In genomic region chr10:110324805-110325280, GRCh38 we compare ENCODE assay signal across 12 cellular contexts. TPM values are rescaled to one million over a fixed set of nuclear protein-coding genes. Genes with fewer than 3 reads are reported as not detected.
DNase-seq lines count a peak whose midpoint lies in the region; ATAC-seq lines count a peak whose summit lies in the region.
"Had no signal": no experiment of that assay in that cellular context is flagged by ENCODE, and none has a peak within 500 bp of the region (broad histone marks: within the 10 kb centered on the region; RNA-seq: fewer than 3 reads in every experiment).

No MANE protein-coding gene starts in this region.

- ATAC-seq in GM21737 (IDR thresholded peaks at IDR 0.05; ENCODE audit: unreplicated experiment): peak; percentile 54
- peak; percentile 51 for ATAC-seq in HG03571 (IDR thresholded peaks at IDR 0.05; ENCODE audit: unreplicated experiment)
- peak; percentile 86 to 87 for ATAC-seq in stimulated activated naive B cell treated with anti-CD40 and anti-IgM and Interleukin-4, amounts not matched to agents 10 μg/mL and 1 μg/mL and 100 μg/mL, for 72 hours (replicated peaks)

- DNase-seq in activated T-cell treated with anti-CD3 and anti-CD28 coated beads, Interleukin-2, amount 50 U/mL, for 24 hours: no peak
- DNase-seq in activated T-cell treated with anti-CD3 and anti-CD28 coated beads for 4 hours (no peak), posterior vena cava (ENCODE audit: low spot score) (no peak), DMS 273 (lab: John Stamatoyannopoulos, UW; ENCODE audit: unreplicated experiment) (no peak), NCI-H2107 (lab: John Stamatoyannopoulos, UW) (no peak)
- DNase-seq in stimulated activated naive B cell treated with anti-CD40 and anti-IgM and Interleukin-4, amounts not matched to agents 10 μg/mL and 1 μg/mL and 100 μg/mL, for 72 hours: peak; percentile 28
- DNase-seq: NCI-H1436 treated with DMSO at 0.1 percent for 48 hours; Right ventricle myocardium superior; stimulated activated CD4-positive, alpha-beta T cell treated with anti-CD3 and anti-CD28 coated beads, Interleukin-4, amount 100 ng/mL, for 1 hour; trophoblast cell had no signal

- peak overlapping the region; percentile 74 for H3K27ac Mint-ChIP-seq in activated T-cell treated with anti-CD3 and anti-CD28 coated beads, Interleukin-2, amount 50 U/mL, for 24 hours
- H3K27ac Mint-ChIP-seq in stimulated activated naive B cell treated with anti-CD40 and anti-IgM and Interleukin-4, amounts not matched to agents 10 μg/mL and 1 μg/mL and 100 μg/mL, for 72 hours: peak overlapping the region; percentile 92

- H3K4me1 Mint-ChIP-seq in activated T-cell treated with anti-CD3 and anti-CD28 coated beads, Interleukin-2, amount 50 U/mL, for 24 hours (ENCODE audit: low read depth): peaks cover 34% of the 10 kb centered on the region
- peaks cover 33 to 60% of the 10 kb centered on the region in 2 donors for H3K4me1 Mint-ChIP-seq in stimulated activated naive B cell treated with anti-CD40 and anti-IgM and Interleukin-4, amounts not matched to agents 10 μg/mL and 1 μg/mL and 100 μg/mL, for 72 hours

- H3K36me3 Mint-ChIP-seq in activated T-cell treated with anti-CD3 and anti-CD28 coated beads, Interleukin-2, amount 50 U/mL, for 24 hours (ENCODE audit: low read depth): no peaks in the 10 kb centered on the region
- H3K36me3 Mint-ChIP-seq in stimulated activated naive B cell treated with anti-CD40 and anti-IgM and Interleukin-4, amounts not matched to agents 10 μg/mL and 1 μg/mL and 100 μg/mL, for 72 hours: peaks cover under 1 to 7% of the 10 kb centered on the region in 2 donors

- peak overlapping the region; percentile 7 for H3K4me3 Mint-ChIP-seq in activated T-cell treated with anti-CD3 and anti-CD28 coated beads, Interleukin-2, amount 50 U/mL, for 24 hours
- peak overlapping the region; percentile 51 to 52 for H3K4me3 Mint-ChIP-seq in stimulated activated naive B cell treated with anti-CD40 and anti-IgM and Interleukin-4, amounts not matched to agents 10 μg/mL and 1 μg/mL and 100 μg/mL, for 72 hours

- H3K27me3 Mint-ChIP-seq in activated T-cell treated with anti-CD3 and anti-CD28 coated beads, Interleukin-2, amount 50 U/mL, for 24 hours: no peaks in the 10 kb centered on the region
- H3K27me3 Mint-ChIP-seq in stimulated activated naive B cell treated with anti-CD40 and anti-IgM and Interleukin-4, amounts not matched to agents 10 μg/mL and 1 μg/mL and 100 μg/mL, for 72 hours: no peaks in the 10 kb centered on the region

- peaks cover 16% of the 10 kb centered on the region for H3K9me3 Mint-ChIP-seq in activated T-cell treated with anti-CD3 and anti-CD28 coated beads, Interleukin-2, amount 50 U/mL, for 24 hours
- H3K9me3 Mint-ChIP-seq in stimulated activated naive B cell treated with anti-CD40 and anti-IgM and Interleukin-4, amounts not matched to agents 10 μg/mL and 1 μg/mL and 100 μg/mL, for 72 hours: peaks cover 5 to 8% of the 10 kb centered on the region in 2 donors

- intact Hi-C loops in posterior vena cava (cut with DNase I): no loop called here

RNA-seq across cellular contexts. Expression of gene SMNDC1, which starts 20.1 kb away (rescaled TPM):
- 10 to 100 TPM; 26.4 to 28.1 TPM for total RNA-seq in posterior vena cava
